ENCODE assay signal across 8 cellular contexts in genomic region chr16:61676740-61677139, GRCh38.
"Had no signal": no experiment of that assay in that cellular context is flagged by ENCODE, and none has a peak within 500 bp of the region (broad histone marks: within the 10 kb centered on the region; RNA-seq: fewer than 3 reads in every experiment).

No MANE protein-coding gene starts in this region.

- FAIRE-seq: G401.6, GM12878, GM12891, GM12892, GM18507, GM19239 had no signal

- ATAC-seq: GM12878 had no signal

- DNase-seq: GDM1, GF-D8 had no signal

- H3K4me3 ChIP-seq: GM12878 had no signal
